Comparison of ENCODE assay signal across 17 cellular contexts in genomic region chr6:39835856-39836442, GRCh38. TPM values are rescaled to one million over a fixed set of nuclear protein-coding genes. Genes with fewer than 3 reads are reported as not detected.
A peak's percentile ranks its signal among the peaks of the same experiment; 100 is the strongest.
DNase-seq lines count a peak whose midpoint lies in the region; ATAC-seq and TF ChIP-seq lines count a peak whose summit lies in the region.
"Had no signal": no experiment of that assay in that cellular context is flagged by ENCODE, and none has a peak within 500 bp of the region (broad histone marks: within the 10 kb centered on the region; RNA-seq: fewer than 3 reads in every experiment).

No MANE protein-coding gene starts in this region.

- H3K4me1 Mint-ChIP-seq in GM23338 = peaks cover 10% of the 10 kb centered on the region
- H3K4me1 Mint-ChIP-seq in activated T-cell treated with anti-CD3 and anti-CD28 coated beads, Interleukin-2, amount 50 U/mL, for 72 hours (ENCODE audit: low read depth) = no peaks in the 10 kb centered on the region
- H3K4me1 Mint-ChIP-seq: activated naive CD4-positive, alpha-beta T cell treated with anti-CD3 and anti-CD28 coated beads, Interleukin-2, amount 10 ng/mL, durations not matched to agents 7 days and 5 days had no signal

- H3F3A ChIP-seq in GM23338 (replicated peaks; ENCODE audit: low read depth) (no peaks in the 10 kb centered on the region), smooth muscle cell (ENCODE audit: low read depth) (no peaks in the 10 kb centered on the region)

- no peaks in the 10 kb centered on the region for H3K79me2 ChIP-seq in GM23338 (replicated peaks; ENCODE audit: insufficient read depth)
- peaks cover 7% of the 10 kb centered on the region for H3K79me2 ChIP-seq in smooth muscle cell (ENCODE audit: low read depth)

- H3K4me3 Mint-ChIP-seq in GM23338 = no peak overlapping the region
- H3K4me3 Mint-ChIP-seq in activated T-cell treated with anti-CD3 and anti-CD28 coated beads, Interleukin-2, amount 50 U/mL, for 72 hours = no peak overlapping the region
- H3K4me3 Mint-ChIP-seq: activated naive CD4-positive, alpha-beta T cell treated with anti-CD3 and anti-CD28 coated beads, Interleukin-2, amount 10 ng/mL, durations not matched to agents 7 days and 5 days had no signal

- H3K36me3 Mint-ChIP-seq in GM23338 (ENCODE audit: low read depth) = no peaks in the 10 kb centered on the region; the same call in 2 of the 3 replicates
- no peaks in the 10 kb centered on the region for H3K36me3 Mint-ChIP-seq in activated T-cell treated with anti-CD3 and anti-CD28 coated beads, Interleukin-2, amount 50 U/mL, for 72 hours (ENCODE audit: insufficient read depth in 2 of 2)
- H3K36me3 Mint-ChIP-seq: activated naive CD4-positive, alpha-beta T cell treated with anti-CD3 and anti-CD28 coated beads, Interleukin-2, amount 10 ng/mL, durations not matched to agents 7 days and 5 days had no signal

- no peaks in the 10 kb centered on the region for H3K9me3 Mint-ChIP-seq in GM23338
- no peaks in the 10 kb centered on the region for H3K9me3 Mint-ChIP-seq in activated T-cell treated with anti-CD3 and anti-CD28 coated beads, Interleukin-2, amount 50 U/mL, for 72 hours
- H3K9me3 Mint-ChIP-seq: activated naive CD4-positive, alpha-beta T cell treated with anti-CD3 and anti-CD28 coated beads, Interleukin-2, amount 10 ng/mL, durations not matched to agents 7 days and 5 days had no signal

- no peak for ATAC-seq in GM23338
- no peak for ATAC-seq in activated T-cell treated with anti-CD3 and anti-CD28 coated beads, Interleukin-2, amount 50 U/mL, for 72 hours (replicated peaks in 1 of 2)
- ATAC-seq in GM21515 (IDR thresholded peaks at IDR 0.05; ENCODE audit: unreplicated experiment) = no peak
- no peak for ATAC-seq in GM18517 (IDR thresholded peaks at IDR 0.05; ENCODE audit: unreplicated experiment)
- ATAC-seq: mucosa of descending colon had no signal

- DNase-seq in GM23338 (ENCODE audit: low spot score) = peak; percentile 19
- DNase-seq in left kidney (ENCODE audit: low read depth, low spot score) = peak; percentile 50
- no peak for DNase-seq in smooth muscle cell (lab: John Stamatoyannopoulos, UW; ENCODE audit: unreplicated experiment)
- no peak for DNase-seq in activated T-cell treated with anti-CD3 and anti-CD28 coated beads, Interleukin-2, amount 50 U/mL, for 72 hours
- no peak for DNase-seq in DMS79 (lab: John Stamatoyannopoulos, UW)
- DNase-seq: activated CD4-positive, alpha-beta T cell treated with anti-CD3 and anti-CD28 coated beads for 4 hours; activated naive CD4-positive, alpha-beta T cell treated with anti-CD3 and anti-CD28 coated beads, Interleukin-2, amount 10 ng/mL, durations not matched to agents 7 days and 5 days; kidney; mucosa of descending colon; OCI-M1; ovary; thyroid gland had no signal

- H3K36me3 ChIP-seq in GM23338 (ENCODE audit: insufficient read depth) (no peaks in the 10 kb centered on the region), smooth muscle cell (ENCODE audit: low read depth) (no peaks in the 10 kb centered on the region)
- H3K36me3 ChIP-seq: BLaER1, ovary, thyroid gland had no signal

- TF ChIP-seq CTCF in GM23338 (conservative IDR thresholded peaks at IDR 0.05; ENCODE audit: low read depth in 2 of 2) (no peak), smooth muscle cell (IDR thresholded peaks at IDR 0.05; ENCODE audit: borderline replicate concordance, insufficient read depth, poor library complexity, severe bottlenecking) (no peak)

- H3K9me2 ChIP-seq in GM23338 (ENCODE audit: insufficient read depth) = peaks cover 3% of the 10 kb centered on the region; the same call in 1 of the 2 replicates

- H3K27ac Mint-ChIP-seq in GM23338 = no peak overlapping the region
- H3K27ac Mint-ChIP-seq in activated T-cell treated with anti-CD3 and anti-CD28 coated beads, Interleukin-2, amount 50 U/mL, for 72 hours = no peak overlapping the region
- H3K27ac Mint-ChIP-seq: activated naive CD4-positive, alpha-beta T cell treated with anti-CD3 and anti-CD28 coated beads, Interleukin-2, amount 10 ng/mL, durations not matched to agents 7 days and 5 days had no signal

- peaks cover 3% of the 10 kb centered on the region for H3K27me3 Mint-ChIP-seq in GM23338 (ENCODE audit: insufficient read depth, low read depth, poor library complexity)
- peaks cover 32% of the 10 kb centered on the region for H3K27me3 Mint-ChIP-seq in activated T-cell treated with anti-CD3 and anti-CD28 coated beads, Interleukin-2, amount 50 U/mL, for 72 hours (ENCODE audit: low read depth)

- H3K9ac ChIP-seq in smooth muscle cell (ENCODE audit: low read depth) = no peak overlapping the region
- H3K9ac ChIP-seq: BLaER1 had no signal

- H3K27ac ChIP-seq in GM23338 (ENCODE audit: low read depth) = no peak overlapping the region
- peak overlapping the region; percentile 96 for H3K27ac ChIP-seq in cingulate gyrus (ENCODE audit: low read depth, low read length)
- H3K27ac ChIP-seq in smooth muscle cell (ENCODE audit: low read depth) = no peak overlapping the region
- H3K27ac ChIP-seq: BLaER1, HL-60, ovary, thyroid gland had no signal

- 66% methylated on average over 4 of the region's 4 CpGs for WGBS in smooth muscle cell (ENCODE audit: low lambda C conversion rate)

- H3K27me3 ChIP-seq in GM23338 (ENCODE audit: insufficient read depth) (no peaks in the 10 kb centered on the region), smooth muscle cell (ENCODE audit: low read depth) (no peaks in the 10 kb centered on the region)
- H3K27me3 ChIP-seq: BLaER1, ovary, thyroid gland had no signal

- H3K4me2 ChIP-seq in GM23338 (no peak overlapping the region), smooth muscle cell (peak overlapping the region; percentile 69)
- H3K4me2 ChIP-seq: BLaER1 had no signal

- H3K4me1 ChIP-seq in GM23338 (ENCODE audit: insufficient read depth) = peaks cover 6% of the 10 kb centered on the region
- peaks cover 7% of the 10 kb centered on the region for H3K4me1 ChIP-seq in smooth muscle cell (ENCODE audit: low read depth)

- no peaks in the 10 kb centered on the region for H3K9me3 ChIP-seq in smooth muscle cell (replicated peaks; ENCODE audit: low read depth)
- H3K9me3 ChIP-seq: BLaER1, mucosa of descending colon, ovary, thyroid gland had no signal

- H2AFZ ChIP-seq in GM23338 = no peak overlapping the region; the same call in 1 of the 2 replicates
- no peak overlapping the region for H2AFZ ChIP-seq in smooth muscle cell (ENCODE audit: low read depth)

- H4K20me1 ChIP-seq in GM23338 (replicated peaks; ENCODE audit: insufficient read depth) (no peaks in the 10 kb centered on the region), smooth muscle cell (ENCODE audit: low read depth) (peaks cover 70% of the 10 kb centered on the region)
- H4K20me1 ChIP-seq: BLaER1 had no signal

- H3K4me3 ChIP-seq in GM23338 (no peak overlapping the region), smooth muscle cell (no peak overlapping the region)
- H3K4me3 ChIP-seq: BLaER1, mucosa of descending colon, ovary, thyroid gland had no signal

RNA-seq across cellular contexts. Expression of gene DAAM2, which starts 43.8 kb away (rescaled TPM):
- total RNA-seq in GM23338 (2014; rRNA removed; shearing (Covaris generic)) = 2.5 and 4.9 TPM in 2 replicates
- polyA plus RNA-seq in GM23338 (2016; fragmentation: Nextera tagmentation; extraction: Ambion mirVana) (1.4 and 2.2 TPM in 2 replicates), smooth muscle cell (23.4 and 29.8 TPM in 2 replicates)
- total RNA-seq in smooth muscle cell = 26.5 and 29.8 TPM in 2 replicates
- total RNA-seq in activated T-cell treated with anti-CD3 and anti-CD28 coated beads, Interleukin-2, amount 50 U/mL, for 72 hours = not detected

Comparison
In these comparisons a context has a peak if more than half of its experiments do, and no peak if none do; other contexts are left out.
1. DNase-seq: peak in GM23338 (single experiment) and left kidney (single experiment); none in smooth muscle cell (single experiment), activated T-cell treated with anti-CD3 and anti-CD28 coated beads, Interleukin-2, amount 50 U/mL, for 72 hours (0 of 2) and DMS79 (single experiment).